ENCODE assay signal across 12 cellular contexts in the genomic region with DNA sequence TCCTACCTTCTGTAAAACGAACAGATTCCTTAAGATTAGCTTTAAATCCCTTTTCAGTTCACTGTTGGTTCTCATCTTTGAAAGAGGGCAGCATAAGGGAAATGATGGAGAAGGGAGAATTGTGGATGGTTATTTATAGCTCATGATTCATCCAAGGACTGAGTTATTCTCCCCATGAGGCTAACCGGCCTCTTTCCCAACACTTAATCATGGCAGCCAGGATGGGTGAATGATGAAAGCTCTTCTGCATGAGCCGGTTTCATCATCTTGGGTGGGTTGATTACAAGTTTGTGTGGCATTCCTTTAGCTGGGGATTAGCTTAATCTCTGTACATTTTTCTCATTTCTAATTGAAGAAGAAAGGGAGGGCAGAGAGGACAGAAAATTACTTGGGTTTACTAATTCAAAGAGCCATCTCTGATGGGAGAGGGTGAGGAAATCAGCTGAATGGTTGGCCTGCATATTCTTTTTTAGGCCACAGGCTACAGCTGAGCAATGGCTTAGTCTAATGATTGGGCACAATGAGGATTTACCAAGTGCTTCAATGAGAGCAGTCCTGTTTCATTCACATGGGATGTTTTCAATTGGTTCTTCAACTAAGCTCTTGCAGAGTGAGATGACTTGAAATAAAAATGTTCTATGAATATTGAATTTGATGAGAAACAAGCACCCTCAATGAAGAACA.
DNase-seq lines count a peak whose midpoint lies in the region; ATAC-seq and TF ChIP-seq lines count a peak whose summit lies in the region.
"Had no signal": no experiment of that assay in that cellular context is flagged by ENCODE, and none has a peak within 500 bp of the region (broad histone marks: within the 10 kb centered on the region; RNA-seq: fewer than 3 reads in every experiment).

No MANE protein-coding gene starts in this region.

- no peaks in the 10 kb centered on the region for H3K4me1 ChIP-seq in mesenchymal stem cell (ENCODE audit: control insufficient read depth, insufficient read depth, low read depth, low read length)

- no peak overlapping the region for H3K4me3 Mint-ChIP-seq in T-cell
- H3K4me3 Mint-ChIP-seq: activated B cell treated with CpG ODN at 0.5 μM for 24 hours; activated naive CD4-positive, alpha-beta T cell treated with anti-CD3 and anti-CD28 coated beads, Interleukin-2, amount 10 ng/mL, durations not matched to agents 7 days and 5 days had no signal

- CTCF ChIA-PET in T-cell (lab: Charles Lee) = no interaction called here

- H2AK5ac ChIP-seq in mesenchymal stem cell (ENCODE audit: low read length, severe bottlenecking) = no peak overlapping the region

- no peak overlapping the region for H3K27ac Mint-ChIP-seq in T-cell
- H3K27ac Mint-ChIP-seq: activated B cell treated with CpG ODN at 0.5 μM for 24 hours; activated naive CD4-positive, alpha-beta T cell treated with anti-CD3 and anti-CD28 coated beads, Interleukin-2, amount 10 ng/mL, durations not matched to agents 7 days and 5 days had no signal

- intact Hi-C loops in dorsolateral prefrontal cortex (cut with DNase I) = no loop called here

- no peaks in the 10 kb centered on the region for H3K4me1 Mint-ChIP-seq in T-cell
- H3K4me1 Mint-ChIP-seq: activated B cell treated with CpG ODN at 0.5 μM for 24 hours; activated naive CD4-positive, alpha-beta T cell treated with anti-CD3 and anti-CD28 coated beads, Interleukin-2, amount 10 ng/mL, durations not matched to agents 7 days and 5 days had no signal

- H3K27ac ChIP-seq in dorsolateral prefrontal cortex = peak overlapping the region in 34 of 59 donors; percentile 4 to 80 (median 50)
- H3K27ac ChIP-seq in mesenchymal stem cell (ENCODE audit: low read length, poor library complexity, severe bottlenecking) = no peak overlapping the region

- peaks cover 0 to 23% of the 10 kb centered on the region in 2 experiments for H3K36me3 ChIP-seq in mesenchymal stem cell (ENCODE audit: control insufficient read depth in 1 of 2, insufficient read depth in 2 of 2, low read depth in 1 of 2, low read length in 2 of 2)

- peak overlapping the region in 1 of 2 experiments; percentile 31 for H3K18ac ChIP-seq in mesenchymal stem cell (ENCODE audit: low read depth in 1 of 2, low read length in 2 of 2)

- ATAC-seq in GM21529 (IDR thresholded peaks at IDR 0.05; ENCODE audit: unreplicated experiment) (no peak), T-cell (replicated peaks in 1 of 4) (no peak)

- no peak overlapping the region for H2BK5ac ChIP-seq in mesenchymal stem cell (ENCODE audit: low read depth, low read length, poor library complexity, severe bottlenecking)

- H3K9me3 ChIP-seq in mesenchymal stem cell (ENCODE audit: control insufficient read depth, low read length) = no peaks in the 10 kb centered on the region

- no peaks in the 10 kb centered on the region for H3K79me1 ChIP-seq in mesenchymal stem cell (replicated peaks; ENCODE audit: low read length, poor library complexity, severe bottlenecking)

- H3K9me3 Mint-ChIP-seq in T-cell = peaks cover 0 to 3% (median 0%) of the 10 kb centered on the region in 3 donors

- TF ChIP-seq CTCF in AG09309 (IDR thresholded peaks at IDR 0.05; ENCODE audit: control insufficient read depth, insufficient read depth, low read depth, low read length, missing control alignments) = no peak
- TF ChIP-seq CTCF in dorsolateral prefrontal cortex (IDR thresholded peaks at IDR 0.05 in 54 of 56, conservative IDR thresholded peaks at IDR 0.05 in 2 of 56; ENCODE audit: low read depth in 1 of 56, partially characterized antibody in 56 of 56) = no peak

- no peaks in the 10 kb centered on the region for H3K36me3 Mint-ChIP-seq in T-cell
- H3K36me3 Mint-ChIP-seq: activated naive CD4-positive, alpha-beta T cell treated with anti-CD3 and anti-CD28 coated beads, Interleukin-2, amount 10 ng/mL, durations not matched to agents 7 days and 5 days had no signal

- peak overlapping the region in 1 of 2 experiments; percentile 7 for H2BK12ac ChIP-seq in mesenchymal stem cell (ENCODE audit: low read length in 2 of 2)

- no peak overlapping the region for H4K8ac ChIP-seq in mesenchymal stem cell (ENCODE audit: low read length)

- POLR2A ChIA-PET in T-cell (lab: Charles Lee) = no interaction called here

- no peak overlapping the region for H2BK15ac ChIP-seq in mesenchymal stem cell (ENCODE audit: low read depth, poor library complexity, severe bottlenecking)

- H2BK120ac ChIP-seq in mesenchymal stem cell (ENCODE audit: low read depth, low read length) = no peak overlapping the region

- peak overlapping the region in 1 of 2 experiments; percentile 9 for H3K4ac ChIP-seq in mesenchymal stem cell (ENCODE audit: low read depth in 1 of 2, low read length in 2 of 2)

- no peak overlapping the region for H3K4me2 ChIP-seq in mesenchymal stem cell (ENCODE audit: low read length, poor library complexity, severe bottlenecking)

- no peak overlapping the region for H3K4me3 ChIP-seq in AG09309 (ENCODE audit: control insufficient read depth, low read depth, low read length)
- no peak overlapping the region for H3K4me3 ChIP-seq in dorsolateral prefrontal cortex
- H3K4me3 ChIP-seq in mesenchymal stem cell (ENCODE audit: insufficient read depth in 1 of 2, low read depth in 1 of 2, low read length in 2 of 2) = peak overlapping the region in 1 of 2 experiments; percentile 31

- H3K27me3 ChIP-seq in dorsolateral prefrontal cortex = no peaks in the 10 kb centered on the region
- H3K27me3 ChIP-seq in mesenchymal stem cell (ENCODE audit: control insufficient read depth in 1 of 2, insufficient read depth in 1 of 2, low read length in 2 of 2) = no peaks in the 10 kb centered on the region

- no peak overlapping the region for H3K14ac ChIP-seq in mesenchymal stem cell (ENCODE audit: low read length in 2 of 2)

- no peaks in the 10 kb centered on the region for H3K27me3 Mint-ChIP-seq in T-cell
- H3K27me3 Mint-ChIP-seq: activated B cell treated with CpG ODN at 0.5 μM for 24 hours; activated naive CD4-positive, alpha-beta T cell treated with anti-CD3 and anti-CD28 coated beads, Interleukin-2, amount 10 ng/mL, durations not matched to agents 7 days and 5 days had no signal

- DNase-seq in AG09309 (ENCODE audit: low read depth) = peak; percentile 97
- DNase-seq in NOMO-1 (lab: John Stamatoyannopoulos, UW; ENCODE audit: unreplicated experiment in 2 of 2) = peak; percentile 92 to 96
- DNase-seq in dorsolateral prefrontal cortex = no peak
- peak; percentile 98 for DNase-seq in mesenchymal stem cell
- no peak for DNase-seq in SHP77 (lab: John Stamatoyannopoulos, UW)
- no peak for DNase-seq in NCI-H1694 (lab: John Stamatoyannopoulos, UW)
- DNase-seq in T-cell = no peak
- DNase-seq: activated B cell treated with CpG ODN at 0.5 μM for 24 hours; activated naive CD4-positive, alpha-beta T cell treated with anti-CD3 and anti-CD28 coated beads, Interleukin-2, amount 10 ng/mL, durations not matched to agents 7 days and 5 days; glutamatergic neuron; NCI-H526 treated with DMSO at 0.1 percent for 48 hours had no signal

- peak overlapping the region; percentile 83 for H3K9ac ChIP-seq in mesenchymal stem cell (ENCODE audit: low read length)

- no peak overlapping the region for H2AFZ ChIP-seq in mesenchymal stem cell (ENCODE audit: low read depth, low read length)

- 20% methylated on average over 1 of the region's 3 CpGs for WGBS in mesenchymal stem cell

- H4K91ac ChIP-seq in mesenchymal stem cell (ENCODE audit: low read length) = no peak overlapping the region

- no peak overlapping the region for H3K23ac ChIP-seq in mesenchymal stem cell (ENCODE audit: low read length in 2 of 2)

Comparison
In these comparisons a context has a peak if more than half of its experiments do, and no peak if none do; other contexts are left out.
1. DNase-seq: peak in AG09309 (single experiment), NOMO-1 (2 of 2) and mesenchymal stem cell (single experiment); none in dorsolateral prefrontal cortex (0 of 10), SHP77 (0 of 2), NCI-H1694 (single experiment) and T-cell (0 of 34).